ENCODE assay signal across 15 cellular contexts in the genomic region with DNA sequence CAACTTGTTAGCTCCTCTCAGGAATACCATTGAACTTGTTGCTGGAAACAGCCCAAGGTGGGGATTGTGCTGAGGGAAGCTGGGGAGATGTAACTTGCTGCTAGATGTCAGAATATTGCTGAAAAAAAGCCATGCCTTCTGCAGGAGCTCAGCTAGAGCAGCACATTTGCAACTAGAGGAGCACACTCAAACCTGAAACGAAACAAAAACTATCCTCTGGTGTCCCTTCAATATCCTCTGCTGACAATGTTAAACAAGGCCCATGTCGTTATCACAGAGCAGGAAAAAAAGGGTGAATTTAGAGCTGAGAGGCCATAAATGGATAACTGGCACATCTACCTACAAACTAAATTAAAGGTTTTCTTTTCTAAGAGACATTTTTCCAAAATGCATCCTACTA.
DNase-seq lines count a peak whose midpoint lies in the region; ATAC-seq and TF ChIP-seq lines count a peak whose summit lies in the region.
"Had no signal": no experiment of that assay in that cellular context is flagged by ENCODE, and none has a peak within 500 bp of the region (broad histone marks: within the 10 kb centered on the region; RNA-seq: fewer than 3 reads in every experiment).

No MANE protein-coding gene starts in this region.

- ATAC-seq in GM19372 (IDR thresholded peaks at IDR 0.05; ENCODE audit: low read depth, unreplicated experiment) (peak; percentile 71), HG02798 (IDR thresholded peaks at IDR 0.05; ENCODE audit: poor library complexity, unreplicated experiment) (peak; percentile 94), HG03565 (IDR thresholded peaks at IDR 0.05; ENCODE audit: unreplicated experiment) (peak; percentile 89)
- ATAC-seq: activated naive CD8-positive, alpha-beta T cell treated with anti-CD3 and anti-CD28 coated beads, Interleukin-2, amount 50 U/mL, for 24 hours; effector memory CD8-positive, alpha-beta T cell; stimulated activated naive B cell treated with anti-CD40 and anti-IgM and Interleukin-4, amounts not matched to agents 10 μg/mL and 1 μg/mL and 100 μg/mL, for 72 hours had no signal

- POLR2A ChIA-PET in HEK293T (lab: Yijun Ruan, JAX): no interaction called here

- no peak for TF ChIP-seq CTCF in GM12864 (IDR thresholded peaks at IDR 0.05; ENCODE audit: low read depth, low read length, missing control alignments)

- no peak overlapping the region; the same call in 1 of the 2 replicates for H3K4me3 ChIP-seq in GM12864 (ENCODE audit: low read depth, low read length)
- H3K4me3 ChIP-seq: SJSA1, skin epidermis had no signal

- CTCF ChIA-PET in HEK293T (lab: Yijun Ruan, JAX): interaction anchor here (0.6 kb wide), 1 partner anchor 139 kb away, joined by 3 read pairs; no protein-coding TSS in a partner anchor

- DNase-seq in GM12864 (ENCODE audit: low read depth) (peak; percentile 72), HEK293T (ENCODE audit: extremely low spot score) (no peak), germinal center (ENCODE audit: low spot score) (no peak)
- DNase-seq in stimulated activated CD4-positive, alpha-beta T cell treated with anti-CD3 and anti-CD28 coated beads, Interleukin-12 subunit alpha, Interleukin-12 subunit beta, amount 100 ng/mL, for 4 hours: no peak
- no peak for DNase-seq in stimulated activated CD8-positive, alpha-beta memory T cell treated with anti-CD3 and anti-CD28 coated beads, Interleukin-4, amount 100 ng/mL, for 48 hours
- DNase-seq: activated CD4-positive, alpha-beta T cell treated with anti-CD3 and anti-CD28 coated beads for 4 hours; activated naive CD8-positive, alpha-beta T cell treated with anti-CD3 and anti-CD28 coated beads, Interleukin-2, amount 50 U/mL, for 24 hours; effector memory CD8-positive, alpha-beta T cell; naive B cell; stimulated activated naive B cell treated with anti-CD40 and anti-IgM and Interleukin-4, amounts not matched to agents 10 μg/mL and 1 μg/mL and 100 μg/mL, for 72 hours had no signal

TF ChIP-seq in HEK293T, 16 proteins besides CTCF, POLR2A, EP300 and RAD21:
- TF ChIP-seq FOXM1 (IDR thresholded peaks at IDR 0.05; ENCODE audit: borderline replicate concordance) (no peak), ARNT (IDR thresholded peaks at IDR 0.05) (no peak), L3MBTL2 (conservative IDR thresholded peaks at IDR 0.05) (no peak), PKNOX1 (IDR thresholded peaks at IDR 0.05) (no peak), BHLHE40 (IDR thresholded peaks at IDR 0.05; ENCODE audit: borderline replicate concordance) (no peak), LEF1 (IDR thresholded peaks at IDR 0.05; ENCODE audit: borderline replicate concordance) (no peak), SUZ12 (IDR thresholded peaks at IDR 0.05) (no peak), FOXA1 (IDR thresholded peaks at IDR 0.05) (no peak), SP1 (IDR thresholded peaks at IDR 0.05) (no peak), ZNF384 (IDR thresholded peaks at IDR 0.05) (no peak), HDGF (IDR thresholded peaks at IDR 0.05; ENCODE audit: borderline replicate concordance) (no peak), ELF4 (IDR thresholded peaks at IDR 0.05) (no peak), CTBP1 (IDR thresholded peaks at IDR 0.05; ENCODE audit: borderline replicate concordance) (no peak), TARDBP (IDR thresholded peaks at IDR 0.05) (no peak), NFRKB (IDR thresholded peaks at IDR 0.05) (no peak), FOXK2 (IDR thresholded peaks at IDR 0.05) (no peak)
TF ChIP-seq in HEK293T: peak in this region for 0.
